19 cellular contexts compared by ENCODE assay signal in genomic region chr4:137267024-137267423, GRCh38.
DNase-seq lines count a peak whose midpoint lies in the region; ATAC-seq and TF ChIP-seq lines count a peak whose summit lies in the region.
"Had no signal": no experiment of that assay in that cellular context is flagged by ENCODE, and none has a peak within 500 bp of the region (broad histone marks: within the 10 kb centered on the region; RNA-seq: fewer than 3 reads in every experiment).

No MANE protein-coding gene starts in this region.

- H4K8ac ChIP-seq in H9 (replicated peaks; ENCODE audit: insufficient read length, low read depth, low read length): no peak overlapping the region

- H3K4me3 Mint-ChIP-seq in H9: no peak overlapping the region
- H3K4me3 Mint-ChIP-seq: activated B cell treated with CpG ODN at 0.5 μM for 24 hours; stimulated activated memory B cell treated with anti-CD40 and anti-IgM and Interleukin-4, amounts not matched to agents 10 μg/mL and 1 μg/mL and 100 μg/mL, for 72 hours had no signal

- no peak overlapping the region for H3T11ph ChIP-seq in H9 (ENCODE audit: low read length)

- H3K27ac ChIP-seq in H9 (ENCODE audit: insufficient read length, low read depth, low read length): no peak overlapping the region
- H3K27ac ChIP-seq: KMS-11, neutrophil, skin epidermis had no signal

- peak overlapping the region; percentile 71 for H3K4me3 ChIP-seq in adipocyte (ENCODE audit: low read length)
- H3K4me3 ChIP-seq: HAP-1, skin epidermis had no signal

- H3K4me1 Mint-ChIP-seq in H9: peaks cover 9 to 10% of the 10 kb centered on the region in 2 experiments
- H3K4me1 Mint-ChIP-seq: activated B cell treated with CpG ODN at 0.5 μM for 24 hours; stimulated activated memory B cell treated with anti-CD40 and anti-IgM and Interleukin-4, amounts not matched to agents 10 μg/mL and 1 μg/mL and 100 μg/mL, for 72 hours had no signal

- H2BK120ac ChIP-seq in H9 (ENCODE audit: low read depth, low read length, poor library complexity, severe bottlenecking): no peak overlapping the region

- no peak overlapping the region for H3K23ac ChIP-seq in H9 (ENCODE audit: insufficient read length, low read depth, low read length)

- peak; percentile 8 for DNase-seq in HCEC 1CT
- peak; percentile 61 for DNase-seq in adipocyte (ENCODE audit: low read depth)
- DNase-seq in fibroblast of the conjunctiva (ENCODE audit: low read depth): peak; percentile 34
- DNase-seq in stromal cell of bone marrow (ENCODE audit: low read depth): peak; percentile 80
- no peak for DNase-seq in NCI-H1105 (lab: John Stamatoyannopoulos, UW)
- DNase-seq in stimulated activated naive CD8-positive, alpha-beta T cell treated with anti-CD3 and anti-CD28 coated beads, Interleukin-15, Interleukin-2, amounts not matched to agents 100 U/mL and 50 U/mL, for 24 hours: no peak
- DNase-seq in NCI-H2081 (lab: John Stamatoyannopoulos, UW): no peak
- DNase-seq in H9: no peak
- DNase-seq: activated B cell treated with CpG ODN at 0.5 μM for 24 hours; activated naive CD4-positive, alpha-beta T cell treated with Interleukin-2 at 50 U/mL for 16 hours; cerebellar nuclear complex; mesendoderm; NCI-H1436; NCI-H510A treated with DMSO at 0.1 percent for 48 hours had no signal

- H3K4me1 ChIP-seq in adipocyte (ENCODE audit: control insufficient read depth, insufficient read depth, low read length) (peaks cover 22% of the 10 kb centered on the region), H9 (ENCODE audit: insufficient read depth, low read length) (no peaks in the 10 kb centered on the region)

- H3K4ac ChIP-seq in H9 (ENCODE audit: low read depth, low read length): no peak overlapping the region

- peak overlapping the region; percentile 80 for H3K9ac ChIP-seq in adipocyte (ENCODE audit: low read length)
- no peak overlapping the region for H3K9ac ChIP-seq in H9 (ENCODE audit: extremely low read depth, insufficient read length, low read length)
- H3K9ac ChIP-seq: KMS-11 had no signal

- H3K9me3 ChIP-seq in adipocyte (ENCODE audit: control insufficient read depth, low read length) (peaks cover 5% of the 10 kb centered on the region), H9 (ENCODE audit: control insufficient read depth, low read depth, low read length) (no peaks in the 10 kb centered on the region)
- H3K9me3 ChIP-seq: HAP-1, neutrophil had no signal

- H4K20me1 ChIP-seq in H9 (ENCODE audit: control insufficient read depth, insufficient read depth, insufficient read length): no peaks in the 10 kb centered on the region

- no peaks in the 10 kb centered on the region for H3K79me1 ChIP-seq in H9 (ENCODE audit: insufficient read depth, low read depth, low read length, poor library complexity, severe bottlenecking)

- no peak overlapping the region for H2BK5ac ChIP-seq in H9 (ENCODE audit: insufficient read length, low read length)

- H3K4me2 ChIP-seq in H9 (ENCODE audit: insufficient read depth, insufficient read length, low read length): no peak overlapping the region
- H3K4me2 ChIP-seq: KMS-11 had no signal

- no peak overlapping the region for H3K14ac ChIP-seq in H9 (ENCODE audit: insufficient read depth, low read length)

- no peaks in the 10 kb centered on the region for H3K36me3 ChIP-seq in adipocyte (ENCODE audit: control insufficient read depth, insufficient read depth, low read length, severe bottlenecking)
- H3K36me3 ChIP-seq: HAP-1, neutrophil had no signal

- H3K27ac Mint-ChIP-seq in H9: no peak overlapping the region
- H3K27ac Mint-ChIP-seq: activated B cell treated with CpG ODN at 0.5 μM for 24 hours; stimulated activated memory B cell treated with anti-CD40 and anti-IgM and Interleukin-4, amounts not matched to agents 10 μg/mL and 1 μg/mL and 100 μg/mL, for 72 hours had no signal

- H3K36me3 Mint-ChIP-seq in H9 (ENCODE audit: insufficient read depth in 1 of 3, low read depth in 3 of 3): no peaks in the 10 kb centered on the region
- H3K36me3 Mint-ChIP-seq: stimulated activated memory B cell treated with anti-CD40 and anti-IgM and Interleukin-4, amounts not matched to agents 10 μg/mL and 1 μg/mL and 100 μg/mL, for 72 hours had no signal

- no CpG with 5 or more reads among the region's 2 CpGs for WGBS in H9 (ENCODE audit: extremely low coverage, insufficient read length, low lambda C conversion rate)

- H4K91ac ChIP-seq in H9 (ENCODE audit: insufficient read length, low read depth, low read length): no peak overlapping the region

- H3K27me3 ChIP-seq in adipocyte (replicated peaks; ENCODE audit: control insufficient read depth, insufficient read depth, low read length) (no peaks in the 10 kb centered on the region), H9 (ENCODE audit: insufficient read depth, low read length) (no peaks in the 10 kb centered on the region)
- H3K27me3 ChIP-seq: neutrophil had no signal

- no peak overlapping the region for H2BK12ac ChIP-seq in H9 (ENCODE audit: insufficient read length, low read depth, low read length)

- no peaks in the 10 kb centered on the region for H3K9me3 Mint-ChIP-seq in H9
- H3K9me3 Mint-ChIP-seq: stimulated activated memory B cell treated with anti-CD40 and anti-IgM and Interleukin-4, amounts not matched to agents 10 μg/mL and 1 μg/mL and 100 μg/mL, for 72 hours had no signal

- H3K56ac ChIP-seq in H9 (ENCODE audit: insufficient read length, low read depth, low read length): no peak overlapping the region

- no peak overlapping the region for H4K5ac ChIP-seq in H9 (ENCODE audit: insufficient read length, low read depth, low read length)

- ATAC-seq in stimulated activated naive CD8-positive, alpha-beta T cell treated with anti-CD3 and anti-CD28 coated beads, Interleukin-15, Interleukin-2, amounts not matched to agents 100 U/mL and 50 U/mL, for 24 hours: no peak
- ATAC-seq: stimulated activated memory B cell treated with anti-CD40 and anti-IgM and Interleukin-4, amounts not matched to agents 10 μg/mL and 1 μg/mL and 100 μg/mL, for 72 hours had no signal

- H3K18ac ChIP-seq in H9 (ENCODE audit: insufficient read length, low read depth, low read length): no peak overlapping the region

- H2AFZ ChIP-seq in H9 (ENCODE audit: low read length): no peak overlapping the region

- H2BK20ac ChIP-seq in H9 (ENCODE audit: low read depth, low read length, poor library complexity, severe bottlenecking): no peak overlapping the region

- no peak for TF ChIP-seq CTCF in H9 (conservative IDR thresholded peaks at IDR 0.05)

- no peak overlapping the region for H2AK5ac ChIP-seq in H9 (ENCODE audit: insufficient read length, low read length)

- H3K79me2 ChIP-seq in H9 (ENCODE audit: insufficient read depth, low read length): no peaks in the 10 kb centered on the region

- no peaks in the 10 kb centered on the region for H3K27me3 Mint-ChIP-seq in H9 (ENCODE audit: low read depth)
- H3K27me3 Mint-ChIP-seq: activated B cell treated with CpG ODN at 0.5 μM for 24 hours; stimulated activated memory B cell treated with anti-CD40 and anti-IgM and Interleukin-4, amounts not matched to agents 10 μg/mL and 1 μg/mL and 100 μg/mL, for 72 hours had no signal

- no peaks in the 10 kb centered on the region for H3K23me2 ChIP-seq in H9 (ENCODE audit: insufficient read length, low read depth, low read length, poor library complexity, severe bottlenecking)

- no peak overlapping the region for H2BK15ac ChIP-seq in H9 (ENCODE audit: low read depth, low read length)

Comparison
In these comparisons a context has a peak if more than half of its experiments do, and no peak if none do; other contexts are left out.
1. DNase-seq: peak in HCEC 1CT (single experiment), adipocyte (single experiment), fibroblast of the conjunctiva (single experiment) and stromal cell of bone marrow (single experiment); none in NCI-H1105 (single experiment), stimulated activated naive CD8-positive, alpha-beta T cell treated with anti-CD3 and anti-CD28 coated beads, Interleukin-15, Interleukin-2, amounts not matched to agents 100 U/mL and 50 U/mL, for 24 hours (single experiment), NCI-H2081 (0 of 2) and H9 (single experiment).